39 cellular contexts compared by ENCODE assay signal in genomic region chr4:62269918-62270317, GRCh38.
"Had no signal": no experiment of that assay in that cellular context is flagged by ENCODE, and none has a peak within 500 bp of the region (broad histone marks: within the 10 kb centered on the region; RNA-seq: fewer than 3 reads in every experiment).

No MANE protein-coding gene starts in this region.

- DNase-seq: activated effector memory CD4-positive, alpha-beta T cell treated with anti-CD3 and anti-CD28 coated beads, Interleukin-2, amount 50 U/mL, for 16 hours; activated effector memory CD4-positive, alpha-beta T cell treated with Interleukin-2 at 50 U/mL for 16 hours; activated gamma-delta T cell; activated gamma-delta T cell treated with Interleukin-2 at 50 U/mL for 16 hours; activated naive CD4-positive, alpha-beta T cell; activated naive CD4-positive, alpha-beta T cell treated with anti-CD3 and anti-CD28 coated beads for 36 hours; activated naive CD4-positive, alpha-beta T cell treated with anti-CD3 and anti-CD28 coated beads, Interleukin-2, amount 10 ng/mL, durations not matched to agents 7 days and 5 days; activated naive CD4-positive, alpha-beta T cell treated with anti-CD3 and anti-CD28 coated beads, Interleukin-2, amount 50 U/mL, for 16 hours; activated naive CD4-positive, alpha-beta T cell treated with Interleukin-2 at 50 U/mL for 16 hours; activated naive CD8-positive, alpha-beta T cell treated with anti-CD3 and anti-CD28 coated beads for 36 hours; activated naive CD8-positive, alpha-beta T cell treated with anti-CD3 and anti-CD28 coated beads, Interleukin-2, amount 10 ng/mL, durations not matched to agents 7 days and 5 days; activated naive CD8-positive, alpha-beta T cell treated with anti-CD3 and anti-CD28 coated beads, Interleukin-2, amount 50 U/mL, for 24 hours; activated T-cell treated with anti-CD3 and anti-CD28 coated beads for 4 hours; activated T-cell treated with anti-CD3 and anti-CD28 coated beads, Interleukin-2, amount 50 U/mL, for 1 hour; activated T-cell treated with anti-CD3 and anti-CD28 coated beads, Interleukin-2, amount 50 U/mL, for 24 hours; activated T-cell treated with anti-CD3 and anti-CD28 coated beads, Interleukin-2, amount 50 U/mL, for 4 hours; activated T-cell treated with anti-CD3 and anti-CD28 coated beads, Interleukin-2, amount 50 U/mL, for 48 hours; activated T-cell treated with anti-CD3 and anti-CD28 coated beads, Interleukin-2, amount 50 U/mL, for 72 hours; adrenal gland; amniotic stem cell; amygdala; anterior cingulate cortex; aorta; body of pancreas; brain microvascular endothelial cell; caudate nucleus; central memory CD4-positive, alpha-beta T cell; cerebellar nuclear complex had no signal

- H3K9me3 Mint-ChIP-seq: activated naive CD8-positive, alpha-beta T cell treated with anti-CD3 and anti-CD28 coated beads, Interleukin-2, amount 10 ng/mL, durations not matched to agents 7 days and 5 days had no signal

- H3K36me3 Mint-ChIP-seq: activated naive CD4-positive, alpha-beta T cell treated with anti-CD3 and anti-CD28 coated beads, Interleukin-2, amount 10 ng/mL, durations not matched to agents 7 days and 5 days; activated naive CD4-positive, alpha-beta T cell treated with anti-CD3 and anti-CD28 coated beads, Interleukin-2, amount 50 U/mL, for 24 hours; activated naive CD8-positive, alpha-beta T cell; activated naive CD8-positive, alpha-beta T cell treated with anti-CD3 and anti-CD28 coated beads for 36 hours; activated naive CD8-positive, alpha-beta T cell treated with anti-CD3 and anti-CD28 coated beads, Interleukin-2, amount 10 ng/mL, durations not matched to agents 7 days and 5 days; brain had no signal

- ATAC-seq: activated naive CD4-positive, alpha-beta T cell treated with anti-CD3 and anti-CD28 coated beads, Interleukin-2, amount 50 U/mL, for 72 hours; activated naive CD8-positive, alpha-beta T cell treated with anti-CD3 and anti-CD28 coated beads, Interleukin-2, amount 50 U/mL, for 24 hours; activated T-cell treated with anti-CD3 and anti-CD28 coated beads, Interleukin-2, amount 50 U/mL, for 4 hours; activated T-cell treated with anti-CD3 and anti-CD28 coated beads, Interleukin-2, amount 50 U/mL, for 72 hours; activated T-helper 17 cell treated with anti-CD3 and anti-CD28 coated beads, Interleukin-2, amount 50 U/mL, for 72 hours; body of pancreas had no signal

- H3K4me3 ChIP-seq: adrenal gland, ascending aorta, body of pancreas, breast epithelium, cardiac muscle cell had no signal

- H3K4me1 ChIP-seq: adrenal gland, ascending aorta, body of pancreas, breast epithelium had no signal

- H3K36me3 ChIP-seq: adrenal gland, ascending aorta, brain microvascular endothelial cell, breast epithelium, cardiac muscle cell had no signal

- H3K9me3 ChIP-seq: adrenal gland, ascending aorta, body of pancreas, breast epithelium had no signal

- H3K4me3 Mint-ChIP-seq: activated naive CD4-positive, alpha-beta T cell treated with anti-CD3 and anti-CD28 coated beads for 36 hours; activated naive CD4-positive, alpha-beta T cell treated with anti-CD3 and anti-CD28 coated beads, Interleukin-2, amount 10 ng/mL, durations not matched to agents 7 days and 5 days; activated naive CD4-positive, alpha-beta T cell treated with anti-CD3 and anti-CD28 coated beads, Interleukin-2, amount 50 U/mL, for 24 hours; activated naive CD8-positive, alpha-beta T cell; activated naive CD8-positive, alpha-beta T cell treated with anti-CD3 and anti-CD28 coated beads for 36 hours; activated naive CD8-positive, alpha-beta T cell treated with anti-CD3 and anti-CD28 coated beads, Interleukin-2, amount 10 ng/mL, durations not matched to agents 7 days and 5 days; activated naive CD8-positive, alpha-beta T cell treated with anti-CD3 and anti-CD28 coated beads, Interleukin-2, amount 50 U/mL, for 24 hours; activated T-cell treated with anti-CD3 and anti-CD28 coated beads, Interleukin-2, amount 50 U/mL, for 24 hours; activated T-cell treated with anti-CD3 and anti-CD28 coated beads, Interleukin-2, amount 50 U/mL, for 4 hours; activated T-cell treated with anti-CD3 and anti-CD28 coated beads, Interleukin-2, amount 50 U/mL, for 72 hours; activated T-helper 1 cell treated with anti-CD3 and anti-CD28 coated beads, Interleukin-12 subunit alpha, Interleukin-12 subunit beta, Interleukin-2, Interleukin-4 antibody, amounts not matched to agents 30 ng/mL and 10 ng/mL and 1 ng/mL, durations not matched to agents 14 hours and 24 hours and 36 hours; activated T-helper 17 cell treated with anti-CD3 and anti-CD28 coated beads, Interleukin-2, amount 50 U/mL, for 72 hours; brain; central memory CD8-positive, alpha-beta T cell had no signal

- H3K27me3 Mint-ChIP-seq: activated naive CD4-positive, alpha-beta T cell treated with anti-CD3 and anti-CD28 coated beads, Interleukin-2, amount 10 ng/mL, durations not matched to agents 7 days and 5 days; activated naive CD4-positive, alpha-beta T cell treated with anti-CD3 and anti-CD28 coated beads, Interleukin-2, amount 50 U/mL, for 24 hours; activated naive CD8-positive, alpha-beta T cell; activated naive CD8-positive, alpha-beta T cell treated with anti-CD3 and anti-CD28 coated beads for 36 hours; activated naive CD8-positive, alpha-beta T cell treated with anti-CD3 and anti-CD28 coated beads, Interleukin-2, amount 10 ng/mL, durations not matched to agents 7 days and 5 days; activated naive CD8-positive, alpha-beta T cell treated with anti-CD3 and anti-CD28 coated beads, Interleukin-2, amount 50 U/mL, for 24 hours; activated T-cell treated with anti-CD3 and anti-CD28 coated beads, Interleukin-2, amount 50 U/mL, for 24 hours; activated T-helper 17 cell treated with anti-CD3 and anti-CD28 coated beads, Interleukin-2, amount 50 U/mL, for 72 hours; central memory CD8-positive, alpha-beta T cell had no signal

- H3K27ac ChIP-seq: adrenal gland, ascending aorta, body of pancreas, brain microvascular endothelial cell, breast epithelium, cardiac muscle cell had no signal

- H3K27ac Mint-ChIP-seq: activated naive CD4-positive, alpha-beta T cell treated with anti-CD3 and anti-CD28 coated beads for 36 hours; activated naive CD4-positive, alpha-beta T cell treated with anti-CD3 and anti-CD28 coated beads, Interleukin-2, amount 10 ng/mL, durations not matched to agents 7 days and 5 days; activated naive CD4-positive, alpha-beta T cell treated with anti-CD3 and anti-CD28 coated beads, Interleukin-2, amount 50 U/mL, for 24 hours; activated naive CD8-positive, alpha-beta T cell; activated naive CD8-positive, alpha-beta T cell treated with anti-CD3 and anti-CD28 coated beads for 36 hours; activated naive CD8-positive, alpha-beta T cell treated with anti-CD3 and anti-CD28 coated beads, Interleukin-2, amount 10 ng/mL, durations not matched to agents 7 days and 5 days; activated naive CD8-positive, alpha-beta T cell treated with anti-CD3 and anti-CD28 coated beads, Interleukin-2, amount 50 U/mL, for 24 hours; activated T-cell treated with anti-CD3 and anti-CD28 coated beads, Interleukin-2, amount 50 U/mL, for 24 hours; activated T-cell treated with anti-CD3 and anti-CD28 coated beads, Interleukin-2, amount 50 U/mL, for 72 hours; activated T-helper 1 cell treated with anti-CD3 and anti-CD28 coated beads, Interleukin-12 subunit alpha, Interleukin-12 subunit beta, Interleukin-2, Interleukin-4 antibody, amounts not matched to agents 30 ng/mL and 10 ng/mL and 1 ng/mL, durations not matched to agents 14 hours and 24 hours and 36 hours; activated T-helper 17 cell treated with anti-CD3 and anti-CD28 coated beads, Interleukin-2, amount 50 U/mL, for 72 hours; activated T-helper 2 cell treated with anti-CD3 and anti-CD28 coated beads, Interferon-gamma antibody, Interleukin-2, Interleukin-4, amounts not matched to agents 10 μg/mL and 5 μg/mL and 100 μg/mL, durations not matched to agents 14 hours and 24 hours and 36 hours; brain had no signal

- H3K4me1 Mint-ChIP-seq: activated naive CD4-positive, alpha-beta T cell treated with anti-CD3 and anti-CD28 coated beads, Interleukin-2, amount 10 ng/mL, durations not matched to agents 7 days and 5 days; activated naive CD4-positive, alpha-beta T cell treated with anti-CD3 and anti-CD28 coated beads, Interleukin-2, amount 50 U/mL, for 24 hours; activated naive CD8-positive, alpha-beta T cell treated with anti-CD3 and anti-CD28 coated beads for 36 hours; activated naive CD8-positive, alpha-beta T cell treated with anti-CD3 and anti-CD28 coated beads, Interleukin-2, amount 10 ng/mL, durations not matched to agents 7 days and 5 days; activated naive CD8-positive, alpha-beta T cell treated with anti-CD3 and anti-CD28 coated beads, Interleukin-2, amount 50 U/mL, for 24 hours; activated T-helper 17 cell treated with anti-CD3 and anti-CD28 coated beads, Interleukin-2, amount 50 U/mL, for 72 hours; central memory CD8-positive, alpha-beta T cell had no signal

- H3K27me3 ChIP-seq: adrenal gland, ascending aorta, body of pancreas, brain microvascular endothelial cell, breast epithelium, cardiac muscle cell had no signal
